Comparison of ENCODE assay signal across 26 cellular contexts in genomic region chr1:8810987-8811386, GRCh38.
"Had no signal": no experiment of that assay in that cellular context is flagged by ENCODE, and none has a peak within 500 bp of the region (broad histone marks: within the 10 kb centered on the region; RNA-seq: fewer than 3 reads in every experiment).

No MANE protein-coding gene starts in this region.

- H3K27me3 ChIP-seq: brain microvascular endothelial cell, foreskin keratinocyte, heart right ventricle, ovary, suprapubic skin, tibial artery had no signal

- ATAC-seq: activated CD4-positive, CD25-positive, alpha-beta regulatory T cell treated with anti-CD3 and anti-CD28 coated beads, Interleukin-2, amount 50 U/mL, for 24 hours; foreskin keratinocyte; left lobe of liver; T-helper 17 cell had no signal

- H3K4me3 Mint-ChIP-seq: activated CD4-positive, alpha-beta memory T cell treated with anti-CD3 and anti-CD28 coated beads for 36 hours; activated CD4-positive, alpha-beta T cell treated with anti-CD3 and anti-CD28 coated beads, Interleukin-2, amount 10 ng/mL, durations not matched to agents 24 days and 14 days; activated naive CD4-positive, alpha-beta T cell treated with anti-CD3 and anti-CD28 coated beads, Interleukin-2, amount 10 ng/mL, durations not matched to agents 7 days and 5 days; activated naive CD8-positive, alpha-beta T cell treated with anti-CD3 and anti-CD28 coated beads, Interleukin-2, amount 10 ng/mL, durations not matched to agents 7 days and 5 days; T-helper 17 cell had no signal

- H3K27ac ChIP-seq: brain microvascular endothelial cell, foreskin keratinocyte, heart right ventricle, ovary, prostate gland, suprapubic skin, tibial artery, WERI-Rb-1 had no signal

- H3K4me3 ChIP-seq: heart right ventricle, lung, ovary, prostate gland, smooth muscle cell, suprapubic skin, tibial artery had no signal

- H3K36me3 Mint-ChIP-seq: activated CD4-positive, alpha-beta memory T cell treated with anti-CD3 and anti-CD28 coated beads for 36 hours; activated naive CD4-positive, alpha-beta T cell treated with anti-CD3 and anti-CD28 coated beads, Interleukin-2, amount 10 ng/mL, durations not matched to agents 7 days and 5 days; activated naive CD8-positive, alpha-beta T cell treated with anti-CD3 and anti-CD28 coated beads, Interleukin-2, amount 10 ng/mL, durations not matched to agents 7 days and 5 days; naive B cell had no signal

- H3K4me1 ChIP-seq: prostate gland had no signal

- H3K27ac Mint-ChIP-seq: activated CD4-positive, alpha-beta memory T cell treated with anti-CD3 and anti-CD28 coated beads for 36 hours; activated CD4-positive, alpha-beta T cell treated with anti-CD3 and anti-CD28 coated beads, Interleukin-2, amount 10 ng/mL, durations not matched to agents 24 days and 14 days; activated naive CD4-positive, alpha-beta T cell treated with anti-CD3 and anti-CD28 coated beads, Interleukin-2, amount 10 ng/mL, durations not matched to agents 7 days and 5 days; activated naive CD8-positive, alpha-beta T cell treated with anti-CD3 and anti-CD28 coated beads, Interleukin-2, amount 10 ng/mL, durations not matched to agents 7 days and 5 days; naive B cell; T-helper 17 cell had no signal

- H3K4me2 ChIP-seq: smooth muscle cell had no signal

- H3K36me3 ChIP-seq: brain microvascular endothelial cell, heart right ventricle, ovary, prostate gland, suprapubic skin, tibial artery, WERI-Rb-1 had no signal

- H3K9me3 ChIP-seq: heart right ventricle, ovary, prostate gland, suprapubic skin, tibial artery had no signal

- DNase-seq: activated CD4-positive, alpha-beta memory T cell treated with anti-CD3 and anti-CD28 coated beads for 36 hours; activated CD4-positive, alpha-beta T cell treated with anti-CD3 and anti-CD28 coated beads, Interleukin-2, amount 10 ng/mL, durations not matched to agents 24 days and 14 days; activated gamma-delta T cell; activated naive CD4-positive, alpha-beta T cell treated with anti-CD3 and anti-CD28 coated beads, Interleukin-2, amount 10 ng/mL, durations not matched to agents 7 days and 5 days; activated naive CD8-positive, alpha-beta T cell treated with anti-CD3 and anti-CD28 coated beads, Interleukin-2, amount 10 ng/mL, durations not matched to agents 7 days and 5 days; activated T-cell treated with anti-CD3 and anti-CD28 coated beads for 4 hours; brain microvascular endothelial cell; cortex of kidney; foreskin keratinocyte; heart right ventricle; kidney glomerular epithelial cell; naive B cell; ovary; retina; stimulated activated CD4-positive, alpha-beta T cell treated with anti-CD3 and anti-CD28 coated beads, Interleukin-1b, Interleukin-23, amount 100 ng/mL, for 48 hours; stimulated activated naive CD4-positive, alpha-beta T cell; T-helper 17 cell; T1000; tibial artery; WERI-Rb-1 had no signal

- H3K9me3 Mint-ChIP-seq: activated CD4-positive, alpha-beta memory T cell treated with anti-CD3 and anti-CD28 coated beads for 36 hours; activated CD4-positive, alpha-beta T cell treated with anti-CD3 and anti-CD28 coated beads, Interleukin-2, amount 10 ng/mL, durations not matched to agents 24 days and 14 days; activated naive CD4-positive, alpha-beta T cell treated with anti-CD3 and anti-CD28 coated beads, Interleukin-2, amount 10 ng/mL, durations not matched to agents 7 days and 5 days; activated naive CD8-positive, alpha-beta T cell treated with anti-CD3 and anti-CD28 coated beads, Interleukin-2, amount 10 ng/mL, durations not matched to agents 7 days and 5 days; naive B cell had no signal

- H3K27me3 Mint-ChIP-seq: activated CD4-positive, alpha-beta memory T cell treated with anti-CD3 and anti-CD28 coated beads for 36 hours; activated CD4-positive, alpha-beta T cell treated with anti-CD3 and anti-CD28 coated beads, Interleukin-2, amount 10 ng/mL, durations not matched to agents 24 days and 14 days; activated naive CD4-positive, alpha-beta T cell treated with anti-CD3 and anti-CD28 coated beads, Interleukin-2, amount 10 ng/mL, durations not matched to agents 7 days and 5 days; activated naive CD8-positive, alpha-beta T cell treated with anti-CD3 and anti-CD28 coated beads, Interleukin-2, amount 10 ng/mL, durations not matched to agents 7 days and 5 days; naive B cell; T-helper 17 cell had no signal
